In the genomic region with DNA sequence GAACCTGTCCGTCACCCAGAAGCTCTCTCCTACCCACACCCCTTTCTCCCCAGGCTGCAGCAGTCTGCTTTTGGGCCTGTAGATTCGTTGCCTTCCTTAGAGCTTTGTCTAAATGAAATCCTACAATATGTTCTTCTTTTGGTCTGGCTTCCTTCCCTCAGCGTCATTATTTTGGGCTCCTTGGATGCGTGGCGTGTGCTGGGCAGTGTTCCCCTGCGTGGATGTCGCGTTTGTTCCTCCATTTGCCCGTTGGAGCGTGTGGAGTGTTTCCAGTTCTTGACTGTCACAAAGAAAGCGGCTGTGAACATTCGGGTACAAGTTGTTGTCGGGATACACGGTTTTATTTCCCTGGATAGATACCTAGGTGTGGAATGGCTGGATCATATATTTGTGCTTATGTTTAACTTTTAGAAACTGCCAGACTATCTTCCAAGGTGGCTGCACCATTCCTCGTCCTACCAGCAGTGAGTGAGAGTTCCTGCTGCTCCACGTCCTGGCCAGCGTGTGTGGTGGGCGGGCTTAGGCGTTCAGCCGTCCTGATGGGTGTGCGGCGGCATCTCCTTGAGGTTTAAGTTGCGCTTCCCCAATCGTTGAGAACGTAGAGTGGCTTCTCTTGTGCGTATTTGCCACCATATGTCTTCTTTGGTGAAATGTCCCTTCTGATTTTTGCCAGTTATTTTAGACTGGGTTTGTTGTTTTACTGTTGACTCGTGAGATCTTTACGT, we compare ENCODE assay signal across 11 cellular contexts. TPM values are rescaled to one million over a fixed set of nuclear protein-coding genes. Genes with fewer than 3 reads are reported as not detected.
DNase-seq lines count a peak whose midpoint lies in the region; ATAC-seq and TF ChIP-seq lines count a peak whose summit lies in the region.
"Had no signal": no experiment of that assay in that cellular context is flagged by ENCODE, and none has a peak within 500 bp of the region (broad histone marks: within the 10 kb centered on the region; RNA-seq: fewer than 3 reads in every experiment).

No MANE protein-coding gene starts in this region.

- TF ChIP-seq CTCF in GM23338 (conservative IDR thresholded peaks at IDR 0.05; ENCODE audit: low read depth in 2 of 2): no peak
- TF ChIP-seq CTCF in brain (conservative IDR thresholded peaks at IDR 0.05): no peak

- H3K27me3 Mint-ChIP-seq in GM23338 (ENCODE audit: insufficient read depth, low read depth, poor library complexity) (peaks cover 9% of the 10 kb centered on the region), brain (no peaks in the 10 kb centered on the region)
- no peaks in the 10 kb centered on the region for H3K27me3 Mint-ChIP-seq in naive thymus-derived CD4-positive, alpha-beta T cell
- H3K27me3 Mint-ChIP-seq: central memory CD8-positive, alpha-beta T cell had no signal

- H3K4me3 Mint-ChIP-seq in GM23338: no peak overlapping the region
- peak overlapping the region in 2 of 5 experiments; percentile 20 to 59 for H3K4me3 Mint-ChIP-seq in brain
- peak overlapping the region; percentile 33 to 77 (median 68) for H3K4me3 Mint-ChIP-seq in naive thymus-derived CD4-positive, alpha-beta T cell
- H3K4me3 Mint-ChIP-seq: central memory CD8-positive, alpha-beta T cell had no signal

- H3K27ac ChIP-seq in GM23338 (ENCODE audit: low read depth): peak overlapping the region; percentile 81; the same call in 1 of the 2 replicates
- peak overlapping the region; percentile 70 for H3K27ac ChIP-seq in naive thymus-derived CD4-positive, alpha-beta T cell (ENCODE audit: low read depth, low read length)

- H3K9me3 Mint-ChIP-seq in GM23338: no peaks in the 10 kb centered on the region; the same call in 2 of the 3 replicates
- H3K9me3 Mint-ChIP-seq in brain: peaks cover 0 to 3% (median 0%) of the 10 kb centered on the region in 5 experiments
- H3K9me3 Mint-ChIP-seq in naive thymus-derived CD4-positive, alpha-beta T cell: peaks cover 0 to 6% (median 0%) of the 10 kb centered on the region in 11 donors
- H3K9me3 Mint-ChIP-seq: central memory CD8-positive, alpha-beta T cell had no signal

- no peaks in the 10 kb centered on the region for H3K27me3 ChIP-seq in GM23338 (ENCODE audit: insufficient read depth)
- no peaks in the 10 kb centered on the region for H3K27me3 ChIP-seq in naive thymus-derived CD4-positive, alpha-beta T cell (ENCODE audit: control insufficient read depth in 2 of 2, insufficient read depth in 2 of 2, low read length in 2 of 2)
- H3K27me3 ChIP-seq: esophagus squamous epithelium had no signal

- DNase-seq in CD1c-positive myeloid dendritic cell (ENCODE audit: extremely low spot score) (peak; percentile 82), GM23338 (ENCODE audit: low spot score) (peak; percentile 49), NCI-H1436 (lab: John Stamatoyannopoulos, UW) (no peak)
- no peak for DNase-seq in naive thymus-derived CD4-positive, alpha-beta T cell
- DNase-seq: esophagus squamous epithelium, NCI-H446 treated with DMSO at 0.1 percent for 48 hours, SHP77 treated with DMSO at 0.1 percent for 48 hours had no signal

- peaks cover 11 to 12% (median 12%) of the 10 kb centered on the region in 3 experiments for H3K9me3 ChIP-seq in naive thymus-derived CD4-positive, alpha-beta T cell (ENCODE audit: control insufficient read depth in 2 of 3, low read length in 3 of 3)
- H3K9me3 ChIP-seq: esophagus squamous epithelium had no signal

- H3K36me3 Mint-ChIP-seq in GM23338 (ENCODE audit: low read depth) (no peaks in the 10 kb centered on the region; the same call in 2 of the 3 replicates), brain (peaks cover 50% of the 10 kb centered on the region)
- H3K36me3 Mint-ChIP-seq in naive thymus-derived CD4-positive, alpha-beta T cell: peaks cover 0 to 19% (median 0%) of the 10 kb centered on the region in 5 donors

- H4K20me1 ChIP-seq in GM23338 (replicated peaks; ENCODE audit: insufficient read depth): peaks cover 63% of the 10 kb centered on the region

- ATAC-seq in GM23338: peak; percentile 58
- ATAC-seq in naive thymus-derived CD4-positive, alpha-beta T cell: no peak
- ATAC-seq in HG03342 (IDR thresholded peaks at IDR 0.05; ENCODE audit: unreplicated experiment): no peak
- no peak for ATAC-seq in GM21737 (IDR thresholded peaks at IDR 0.05; ENCODE audit: unreplicated experiment)

- peaks cover 16% of the 10 kb centered on the region for H3K4me1 ChIP-seq in GM23338 (ENCODE audit: insufficient read depth)
- peaks cover 28 to 46% of the 10 kb centered on the region in 2 donors for H3K4me1 ChIP-seq in naive thymus-derived CD4-positive, alpha-beta T cell (ENCODE audit: control insufficient read depth in 2 of 2, insufficient read depth in 2 of 2, low read length in 2 of 2)

- H3K27ac Mint-ChIP-seq in GM23338 (no peak overlapping the region), brain (peak overlapping the region in 3 of 5 experiments; percentile 70 to 76 (median 74))
- peak overlapping the region in 5 of 9 donors; percentile 34 to 98 (median 93) for H3K27ac Mint-ChIP-seq in naive thymus-derived CD4-positive, alpha-beta T cell

- H3F3A ChIP-seq in GM23338 (replicated peaks; ENCODE audit: low read depth): peaks cover 23% of the 10 kb centered on the region

- H3K4me1 Mint-ChIP-seq in GM23338 (peaks cover 30% of the 10 kb centered on the region), brain (peaks cover 49% of the 10 kb centered on the region)
- H3K4me1 Mint-ChIP-seq in naive thymus-derived CD4-positive, alpha-beta T cell: peaks cover 34 to 68% (median 62%) of the 10 kb centered on the region in 7 donors

- H3K36me3 ChIP-seq in GM23338 (ENCODE audit: insufficient read depth): no peaks in the 10 kb centered on the region
- no peaks in the 10 kb centered on the region for H3K36me3 ChIP-seq in naive thymus-derived CD4-positive, alpha-beta T cell (ENCODE audit: control insufficient read depth in 2 of 3, insufficient read depth in 3 of 3, low read length in 3 of 3)
- H3K36me3 ChIP-seq: esophagus squamous epithelium had no signal

- 0 out of 2 replicates have a peak, but pooled peaks cover 12% of the 10 kb centered on the region for H3K9me2 ChIP-seq in GM23338 (ENCODE audit: insufficient read depth)

- H3K4me3 ChIP-seq in GM23338: no peak overlapping the region
- H3K4me3 ChIP-seq in naive thymus-derived CD4-positive, alpha-beta T cell (ENCODE audit: low read length): no peak overlapping the region
- H3K4me3 ChIP-seq: esophagus squamous epithelium had no signal

- CTCF ChIA-PET in naive thymus-derived CD4-positive, alpha-beta T cell (lab: Charles Lee): interaction anchor here (0.9 kb wide), 1 partner anchor 19 kb away, joined by 4 read pairs; no protein-coding TSS in a partner anchor

- no peak overlapping the region for H3K4me2 ChIP-seq in GM23338

- intact Hi-C loops in naive thymus-derived CD4-positive, alpha-beta T cell (cut with micrococcal nuclease): loop anchor here in 1 of 2 donors (1.0 to 5.0 kb wide), 3 partner anchors 15 to 1642 kb away; a partner anchor contains a TSS

- no peak overlapping the region for H2AFZ ChIP-seq in GM23338

- POLR2A ChIA-PET in naive thymus-derived CD4-positive, alpha-beta T cell (lab: Charles Lee): interaction anchor here (1.0 to 12.9 kb wide), 5 partner anchors 15 to 50 kb away, joined by 4 to 244 read pairs (median 4); no protein-coding TSS in a partner anchor

- peaks cover 98% of the 10 kb centered on the region for H3K79me2 ChIP-seq in GM23338 (replicated peaks; ENCODE audit: insufficient read depth)

TF ChIP-seq in GM23338, 12 proteins besides CTCF, POLR2A, EP300 and RAD21:
- TF ChIP-seq, protein P1, sequence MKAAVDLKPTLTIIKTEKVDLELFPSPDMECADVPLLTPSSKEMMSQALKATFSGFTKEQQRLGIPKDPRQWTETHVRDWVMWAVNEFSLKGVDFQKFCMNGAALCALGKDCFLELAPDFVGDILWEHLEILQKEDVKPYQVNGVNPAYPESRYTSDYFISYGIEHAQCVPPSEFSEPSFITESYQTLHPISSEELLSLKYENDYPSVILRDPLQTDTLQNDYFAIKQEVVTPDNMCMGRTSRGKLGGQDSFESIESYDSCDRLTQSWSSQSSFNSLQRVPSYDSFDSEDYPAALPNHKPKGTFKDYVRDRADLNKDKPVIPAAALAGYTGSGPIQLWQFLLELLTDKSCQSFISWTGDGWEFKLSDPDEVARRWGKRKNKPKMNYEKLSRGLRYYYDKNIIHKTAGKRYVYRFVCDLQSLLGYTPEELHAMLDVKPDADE (IDR thresholded peaks at IDR 0.05): no peak
- TF ChIP-seq ZNF331 (CRISPR knock-in tag; IDR thresholded peaks at IDR 0.05; ENCODE audit: low read depth): no peak

RNA-seq across cellular contexts. Expression of a gene that starts 31.7 kb away (rescaled TPM):
- total RNA-seq in GM23338 (2014; rRNA removed; shearing (Covaris generic)): 62.8 and 66.8 TPM in 2 replicates
- 9.3 and 10.4 TPM in 2 replicates for polyA plus RNA-seq in GM23338 (2016; fragmentation: Nextera tagmentation; extraction: Ambion mirVana)
- 48.5 TPM for polyA plus RNA-seq in brain (ENCODE audit: insufficient read depth, low read depth, low replicate concordance)
- 100 to 1,000 TPM in 2 of 5 experiments, 10 to 100 TPM in 3; 63.4 to 278 (median 97.9) TPM for total RNA-seq in naive thymus-derived CD4-positive, alpha-beta T cell
- under 1 TPM; 0.61 to 0.92 TPM for polyA plus RNA-seq in naive thymus-derived CD4-positive, alpha-beta T cell

Comparison
In these comparisons a context has a peak if more than half of its experiments do, and no peak if none do; other contexts are left out.
1. DNase-seq: peak in CD1c-positive myeloid dendritic cell (single experiment) and GM23338 (single experiment); none in naive thymus-derived CD4-positive, alpha-beta T cell (0 of 9) and NCI-H1436 (single experiment).